ENCODE assay signal across 12 cellular contexts in genomic region chr9:36142510-36143161, GRCh38. TPM values are rescaled to one million over a fixed set of nuclear protein-coding genes. Genes with fewer than 3 reads are reported as not detected.
DNase-seq lines count a peak whose midpoint lies in the region; ATAC-seq and TF ChIP-seq lines count a peak whose summit lies in the region.
"Had no signal": no experiment of that assay in that cellular context is flagged by ENCODE, and none has a peak within 500 bp of the region (broad histone marks: within the 10 kb centered on the region; RNA-seq: fewer than 3 reads in every experiment).

No MANE protein-coding gene starts in this region.

- TF ChIP-seq CTCF in right lobe of liver (IDR thresholded peaks at IDR 0.05) = no peak
- no peak for TF ChIP-seq CTCF in thoracic aorta (IDR thresholded peaks at IDR 0.05)

- intact Hi-C loops in activated CD4-positive, alpha-beta T cell treated with anti-CD3 and anti-CD28 coated beads, Interleukin-2, amount 10 ng/mL, durations not matched to agents 24 days and 14 days (cut with micrococcal nuclease) = no loop called here
- intact Hi-C loops in right lobe of liver (cut with DNase I) = no loop called here

- H3K4me1 Mint-ChIP-seq in activated CD4-positive, alpha-beta T cell treated with anti-CD3 and anti-CD28 coated beads, Interleukin-2, amount 10 ng/mL, durations not matched to agents 24 days and 14 days = peaks cover 87% of the 10 kb centered on the region

- ATAC-seq in right lobe of liver (peak; percentile 85 to 91 (median 88)), thoracic aorta (ENCODE audit: insufficient number of reproducible peaks, low FRiP score, low read depth) (no peak), HG03108 (IDR thresholded peaks at IDR 0.05; ENCODE audit: unreplicated experiment) (no peak), HG02973 (IDR thresholded peaks at IDR 0.05; ENCODE audit: unreplicated experiment) (no peak)

- peaks cover 2% of the 10 kb centered on the region for H3K27me3 Mint-ChIP-seq in activated CD4-positive, alpha-beta T cell treated with anti-CD3 and anti-CD28 coated beads, Interleukin-2, amount 10 ng/mL, durations not matched to agents 24 days and 14 days

- peak overlapping the region; percentile 15 for H3K27ac ChIP-seq in adipose tissue (ENCODE audit: low read depth, low read length)
- H3K27ac ChIP-seq in right lobe of liver = peak overlapping the region; percentile 52 to 81 (median 79)
- peak overlapping the region; percentile 53 to 71 for H3K27ac ChIP-seq in thoracic aorta
- H3K27ac ChIP-seq: SJSA1 had no signal

- peaks cover 16% of the 10 kb centered on the region for H3K9me3 Mint-ChIP-seq in activated CD4-positive, alpha-beta T cell treated with anti-CD3 and anti-CD28 coated beads, Interleukin-2, amount 10 ng/mL, durations not matched to agents 24 days and 14 days

- H3K4me3 Mint-ChIP-seq in activated CD4-positive, alpha-beta T cell treated with anti-CD3 and anti-CD28 coated beads, Interleukin-2, amount 10 ng/mL, durations not matched to agents 24 days and 14 days = peak overlapping the region; percentile 85

- no peaks in the 10 kb centered on the region for H3K36me3 ChIP-seq in right lobe of liver
- H3K36me3 ChIP-seq in thoracic aorta = no peaks in the 10 kb centered on the region

- no peaks in the 10 kb centered on the region for H3K9me3 ChIP-seq in right lobe of liver
- no peaks in the 10 kb centered on the region for H3K9me3 ChIP-seq in thoracic aorta
- H3K9me3 ChIP-seq: SJSA1 had no signal

- H3K4me3 ChIP-seq in right lobe of liver (peak overlapping the region in 2 of 3 donors; percentile 1 to 31), thoracic aorta (peak overlapping the region; percentile 53)
- H3K4me3 ChIP-seq: SJSA1 had no signal

- TF ChIP-seq POLR2A in right lobe of liver (IDR thresholded peaks at IDR 0.05) = no peak

- peaks cover 31% of the 10 kb centered on the region for H3K36me3 Mint-ChIP-seq in activated CD4-positive, alpha-beta T cell treated with anti-CD3 and anti-CD28 coated beads, Interleukin-2, amount 10 ng/mL, durations not matched to agents 24 days and 14 days (ENCODE audit: low read depth)

- no peaks in the 10 kb centered on the region for H3K27me3 ChIP-seq in right lobe of liver
- no peaks in the 10 kb centered on the region for H3K27me3 ChIP-seq in thoracic aorta (replicated peaks; ENCODE audit: insufficient read depth)
- H3K27me3 ChIP-seq: SJSA1 had no signal

- peak overlapping the region; percentile 94 for H3K27ac Mint-ChIP-seq in activated CD4-positive, alpha-beta T cell treated with anti-CD3 and anti-CD28 coated beads, Interleukin-2, amount 10 ng/mL, durations not matched to agents 24 days and 14 days

- H3K4me1 ChIP-seq in right lobe of liver (peaks cover 0 to 7% (median 3%) of the 10 kb centered on the region in 4 donors), thoracic aorta (ENCODE audit: control insufficient read depth in 1 of 2, low read depth in 2 of 2) (peaks cover 24 to 69% of the 10 kb centered on the region in 2 donors)

- peak; percentile 74 for DNase-seq in activated CD4-positive, alpha-beta T cell treated with anti-CD3 and anti-CD28 coated beads, Interleukin-2, amount 10 ng/mL, durations not matched to agents 24 days and 14 days
- no peak for DNase-seq in activated CD4-positive, alpha-beta T cell treated with anti-CD3 and anti-CD28 coated beads, Interleukin-2, amount 50 U/mL, for 4 hours
- DNase-seq in right lobe of liver = peak in 2 of 3 donors; percentile 46 to 56
- no peak for DNase-seq in thoracic aorta (ENCODE audit: low spot score)
- no peak for DNase-seq in NCI-H2081 (lab: John Stamatoyannopoulos, UW)
- DNase-seq: ACHN; central memory CD4-positive, alpha-beta T cell had no signal

- WGBS in adipose tissue, 3 donors = 35 to 58% (median 38%) methylated on average over 12 of the region's 12 CpGs
- 47% methylated on average over 10 of the region's 12 CpGs for WGBS in right lobe of liver (ENCODE audit: insufficient coverage, low coverage, low lambda C conversion rate, missing lambda C conversion rate)

RNA-seq across cellular contexts. Expression of gene GLIPR2, which starts 6.1 kb away (rescaled TPM):
- total RNA-seq in activated CD4-positive, alpha-beta T cell treated with anti-CD3 and anti-CD28 coated beads, Interleukin-2, amount 10 ng/mL, durations not matched to agents 24 days and 14 days = 25.5 and 25.7 TPM in 2 replicates
- 10 to 100 TPM in 2 of 3 donors, 1 to 10 TPM in 1; 4.0 to 67.7 (median 43.7) TPM for polyA plus RNA-seq in adipose tissue
- total RNA-seq in right lobe of liver (1 to 10 TPM; 1.2 to 3.9 (median 2.5) TPM), thoracic aorta (10 to 100 TPM; 47.0 to 52.1 TPM)

RNA-seq across cellular contexts. Expression of gene CCIN, which starts 26.6 kb away (rescaled TPM):
- not detected in 2 replicates for total RNA-seq in activated CD4-positive, alpha-beta T cell treated with anti-CD3 and anti-CD28 coated beads, Interleukin-2, amount 10 ng/mL, durations not matched to agents 24 days and 14 days
- under 1 TPM in 1 of 3 donors, not detected in 2; 0.56 TPM for polyA plus RNA-seq in adipose tissue
- total RNA-seq in right lobe of liver (not detected), thoracic aorta (1 to 10 TPM; 1.6 to 2.3 TPM)
- total RNA-seq: neural crest cell had no signal

RNA-seq across cellular contexts. Expression of gene CLTA, which starts 48.1 kb away (rescaled TPM):
- 173 and 177 TPM in 2 replicates for total RNA-seq in activated CD4-positive, alpha-beta T cell treated with anti-CD3 and anti-CD28 coated beads, Interleukin-2, amount 10 ng/mL, durations not matched to agents 24 days and 14 days
- 100 to 1,000 TPM; 116 to 202 (median 185) TPM for polyA plus RNA-seq in adipose tissue
- total RNA-seq in right lobe of liver (100 to 1,000 TPM in 2 of 6 experiments, 10 to 100 TPM in 4; 52.3 to 154 (median 72.7) TPM), thoracic aorta (100 to 1,000 TPM; 127 to 145 TPM)

Comparison
In these comparisons a context has a peak if more than half of its experiments do, and no peak if none do; other contexts are left out.
1. DNase-seq: peak in activated CD4-positive, alpha-beta T cell treated with anti-CD3 and anti-CD28 coated beads, Interleukin-2, amount 10 ng/mL, durations not matched to agents 24 days and 14 days (single experiment) and right lobe of liver (2 of 3); none in activated CD4-positive, alpha-beta T cell treated with anti-CD3 and anti-CD28 coated beads, Interleukin-2, amount 50 U/mL, for 4 hours (0 of 2), thoracic aorta (single experiment) and NCI-H2081 (0 of 2).
2. H3K27ac ChIP-seq: peak in every context shown above with its lines; median percentile 79 in right lobe of liver; 62 in thoracic aorta; 15 in adipose tissue.
3. ATAC-seq: peak in right lobe of liver (4 of 4); none in thoracic aorta (single experiment), HG03108 (single experiment) and HG02973 (single experiment).